37 cellular contexts compared by ENCODE assay signal in genomic region chr10:99374972-99375371, GRCh38. TPM values are rescaled to one million over a fixed set of nuclear protein-coding genes. Genes with fewer than 3 reads are reported as not detected.
"Had no signal": no experiment of that assay in that cellular context is flagged by ENCODE, and none has a peak within 500 bp of the region (broad histone marks: within the 10 kb centered on the region; RNA-seq: fewer than 3 reads in every experiment).

No MANE protein-coding gene starts in this region.

- H3K9me3 ChIP-seq: ascending aorta, body of pancreas, Peyer's patch, SJSA1 had no signal

- H3K4me3 ChIP-seq: ascending aorta, body of pancreas, Peyer's patch, SJSA1 had no signal

- DNase-seq: activated CD4-positive, alpha-beta memory T cell treated with anti-CD3 and anti-CD28 coated beads, Interleukin-2, amount 10 ng/mL, durations not matched to agents 7 days and 5 days; activated CD4-positive, alpha-beta T cell treated with anti-CD3 and anti-CD28 coated beads for 1 hour; activated CD4-positive, alpha-beta T cell treated with anti-CD3 and anti-CD28 coated beads for 48 hours; activated CD4-positive, CD25-positive, alpha-beta regulatory T cell; activated CD8-positive, alpha-beta memory T cell treated with anti-CD3 and anti-CD28 coated beads for 24 hours; activated CD8-positive, alpha-beta memory T cell treated with anti-CD3 and anti-CD28 coated beads, Interleukin-2, amount 10 ng/mL, durations not matched to agents 7 days and 5 days; activated CD8-positive, alpha-beta memory T cell treated with anti-CD3 and anti-CD28 coated beads, Interleukin-2, amount 50 U/mL, for 48 hours; activated effector memory CD4-positive, alpha-beta T cell treated with Interleukin-2 at 50 U/mL for 16 hours; activated naive CD4-positive, alpha-beta T cell treated with anti-CD3 and anti-CD28 coated beads, Interleukin-2, amount 10 ng/mL, durations not matched to agents 7 days and 5 days; activated T-cell treated with anti-CD3 and anti-CD28 coated beads, Interleukin-2, amount 50 U/mL, for 48 hours; amygdala; body of pancreas; cerebellar nuclear complex; Kasumi-1; KG1; MM.1S; MV-4-11; NCI-H1092; NCI-H1436 treated with DMSO at 0.1 percent for 48 hours; NCI-H1694 treated with DMSO at 0.1 percent for 48 hours; NCI-H2029; NCI-H2171 treated with DMSO at 0.1 percent for 48 hours; NCI-H2227 treated with DMSO at 0.1 percent for 48 hours; NCI-H446; NCI-H510A treated with DMSO at 0.1 percent for 48 hours; NCI-H526 treated with DMSO at 0.1 percent for 48 hours; NCI-H774; Peyer's patch; RPMI8226; SHP77 treated with DMSO at 0.1 percent for 48 hours; SW 1271; T1000 had no signal

- H3K4me3 Mint-ChIP-seq: activated CD4-positive, alpha-beta memory T cell treated with anti-CD3 and anti-CD28 coated beads, Interleukin-2, amount 10 ng/mL, durations not matched to agents 7 days and 5 days; activated CD8-positive, alpha-beta memory T cell treated with anti-CD3 and anti-CD28 coated beads, Interleukin-2, amount 10 ng/mL, durations not matched to agents 7 days and 5 days; activated naive CD4-positive, alpha-beta T cell treated with anti-CD3 and anti-CD28 coated beads, Interleukin-2, amount 10 ng/mL, durations not matched to agents 7 days and 5 days; activated naive CD8-positive, alpha-beta T cell had no signal

- H3K27ac Mint-ChIP-seq: activated CD4-positive, alpha-beta memory T cell treated with anti-CD3 and anti-CD28 coated beads, Interleukin-2, amount 10 ng/mL, durations not matched to agents 7 days and 5 days; activated CD8-positive, alpha-beta memory T cell treated with anti-CD3 and anti-CD28 coated beads, Interleukin-2, amount 10 ng/mL, durations not matched to agents 7 days and 5 days; activated naive CD4-positive, alpha-beta T cell treated with anti-CD3 and anti-CD28 coated beads, Interleukin-2, amount 10 ng/mL, durations not matched to agents 7 days and 5 days; activated naive CD8-positive, alpha-beta T cell had no signal

- H3K9me3 Mint-ChIP-seq: activated CD4-positive, alpha-beta memory T cell treated with anti-CD3 and anti-CD28 coated beads, Interleukin-2, amount 10 ng/mL, durations not matched to agents 7 days and 5 days; activated naive CD4-positive, alpha-beta T cell treated with anti-CD3 and anti-CD28 coated beads, Interleukin-2, amount 10 ng/mL, durations not matched to agents 7 days and 5 days had no signal

- H3K27ac ChIP-seq: ascending aorta, body of pancreas, Peyer's patch, SJSA1, WERI-Rb-1 had no signal

- FAIRE-seq: bronchial epithelial cell had no signal

- H3K36me3 Mint-ChIP-seq: activated CD8-positive, alpha-beta memory T cell treated with anti-CD3 and anti-CD28 coated beads, Interleukin-2, amount 10 ng/mL, durations not matched to agents 7 days and 5 days; activated naive CD4-positive, alpha-beta T cell treated with anti-CD3 and anti-CD28 coated beads, Interleukin-2, amount 10 ng/mL, durations not matched to agents 7 days and 5 days had no signal

- H3K36me3 ChIP-seq: ascending aorta, Peyer's patch, SJSA1, WERI-Rb-1 had no signal

- H3K27me3 ChIP-seq: ascending aorta, body of pancreas, Peyer's patch, SJSA1 had no signal

- H3K4me1 ChIP-seq: ascending aorta, body of pancreas, Peyer's patch, SJSA1 had no signal

RNA-seq across cellular contexts. Expression of gene CNNM1, which starts 45.8 kb away (rescaled TPM):
- total RNA-seq: activated CD8-positive, alpha-beta memory T cell treated with anti-CD3 and anti-CD28 coated beads, Interleukin-2, amount 10 ng/mL, durations not matched to agents 7 days and 5 days; ascending aorta; bronchial epithelial cell; SJSA1 had no signal
